8 cellular contexts compared by ENCODE assay signal in genomic region chr1:35808376-35809155, GRCh38. TPM values are rescaled to one million over a fixed set of nuclear protein-coding genes. Genes with fewer than 3 reads are reported as not detected.
DNase-seq lines count a peak whose midpoint lies in the region; ATAC-seq and TF ChIP-seq lines count a peak whose summit lies in the region.

No MANE protein-coding gene starts in this region.

- no peaks in the 10 kb centered on the region for H3K9me3 Mint-ChIP-seq in WTC11
- no peaks in the 10 kb centered on the region for H3K9me3 Mint-ChIP-seq in stimulated activated memory B cell treated with anti-CD40 and anti-IgM and Interleukin-4, amounts not matched to agents 10 μg/mL and 1 μg/mL and 100 μg/mL, for 72 hours

- WGBS in ectodermal cell, 2 experiments = 1% methylated on average over 60 of the region's 60 CpGs
- 0% methylated on average over 8 of the region's 60 CpGs for WGBS in right lobe of liver (ENCODE audit: insufficient coverage, low coverage, low lambda C conversion rate, missing lambda C conversion rate)

- no peaks in the 10 kb centered on the region for H3K36me3 ChIP-seq in ectodermal cell (ENCODE audit: control insufficient read depth, insufficient read depth, low read length)
- H3K36me3 ChIP-seq in right lobe of liver = no peaks in the 10 kb centered on the region

- intact Hi-C loops in right lobe of liver (cut with DNase I) = no loop called here

- no peaks in the 10 kb centered on the region for H3K36me3 Mint-ChIP-seq in WTC11
- peaks cover 3% of the 10 kb centered on the region for H3K36me3 Mint-ChIP-seq in stimulated activated memory B cell treated with anti-CD40 and anti-IgM and Interleukin-4, amounts not matched to agents 10 μg/mL and 1 μg/mL and 100 μg/mL, for 72 hours

- H3K4me1 ChIP-seq in ectodermal cell (ENCODE audit: control insufficient read depth, insufficient read depth, low read length) = peaks cover 9% of the 10 kb centered on the region
- peaks cover 0 to 28% (median 9%) of the 10 kb centered on the region in 4 donors for H3K4me1 ChIP-seq in right lobe of liver

- DNase-seq in GDM1 (lab: John Stamatoyannopoulos, UW) (peak; percentile 14), HPDE6-E6E7 (ENCODE audit: extremely low spot score) (peak; percentile 9), WTC11 (ENCODE audit: low spot score) (peak; percentile 38), right lobe of liver (peak; percentile 55 to 72 (median 67)), NCI-H1694 treated with DMSO at 0.1 percent for 48 hours (lab: John Stamatoyannopoulos, UW) (no peak), NCI-H2196 treated with DMSO at 0.1 percent for 48 hours (lab: John Stamatoyannopoulos, UW; ENCODE audit: unreplicated experiment) (no peak)

- peak overlapping the region; percentile 87 for H3K4me3 Mint-ChIP-seq in WTC11
- H3K4me3 Mint-ChIP-seq in stimulated activated memory B cell treated with anti-CD40 and anti-IgM and Interleukin-4, amounts not matched to agents 10 μg/mL and 1 μg/mL and 100 μg/mL, for 72 hours = peak overlapping the region; percentile 85

- no peak overlapping the region for H3K27ac ChIP-seq in ectodermal cell (ENCODE audit: insufficient read depth, low read depth, low read length, poor library complexity, severe bottlenecking)
- H3K27ac ChIP-seq in right lobe of liver = peak overlapping the region; percentile 80 to 96 (median 91)

- H3K9me3 ChIP-seq in ectodermal cell (ENCODE audit: control insufficient read depth, low read length) (no peaks in the 10 kb centered on the region), right lobe of liver (no peaks in the 10 kb centered on the region)

- peak overlapping the region; percentile 93 for H3K4me3 ChIP-seq in ectodermal cell (ENCODE audit: insufficient read depth, low read depth, low read length)
- peak overlapping the region; percentile 74 to 92 (median 90) for H3K4me3 ChIP-seq in right lobe of liver

- no peaks in the 10 kb centered on the region for H3K27me3 ChIP-seq in ectodermal cell (ENCODE audit: control insufficient read depth, insufficient read depth, low read length, poor library complexity, severe bottlenecking)
- H3K27me3 ChIP-seq in right lobe of liver = no peaks in the 10 kb centered on the region

- ATAC-seq in WTC11 (peak; percentile 48), right lobe of liver (peak; percentile 55 to 74 (median 62))
- ATAC-seq in stimulated activated memory B cell treated with anti-CD40 and anti-IgM and Interleukin-4, amounts not matched to agents 10 μg/mL and 1 μg/mL and 100 μg/mL, for 72 hours = peak; percentile 70

- CTCF ChIA-PET in WTC11 (lab: Charles Lee) = no interaction called here

- TF ChIP-seq POLR2A in right lobe of liver (IDR thresholded peaks at IDR 0.05) = no peak

- H3K4me1 Mint-ChIP-seq in WTC11 = peaks cover 11% of the 10 kb centered on the region
- peaks cover 32% of the 10 kb centered on the region for H3K4me1 Mint-ChIP-seq in stimulated activated memory B cell treated with anti-CD40 and anti-IgM and Interleukin-4, amounts not matched to agents 10 μg/mL and 1 μg/mL and 100 μg/mL, for 72 hours

- POLR2A ChIA-PET in WTC11 (lab: Charles Lee) = interaction anchor here (0.6 kb wide), 1 partner anchor 441 kb away, joined by 4 read pairs; no protein-coding TSS in a partner anchor

- TF ChIP-seq CTCF in WTC11 (IDR thresholded peaks at IDR 0.05) = no peak
- no peak for TF ChIP-seq CTCF in right lobe of liver (IDR thresholded peaks at IDR 0.05)

- H3K27me3 Mint-ChIP-seq in WTC11 (ENCODE audit: low read depth) = no peaks in the 10 kb centered on the region; the same call in 1 of the 2 replicates
- no peaks in the 10 kb centered on the region for H3K27me3 Mint-ChIP-seq in stimulated activated memory B cell treated with anti-CD40 and anti-IgM and Interleukin-4, amounts not matched to agents 10 μg/mL and 1 μg/mL and 100 μg/mL, for 72 hours

- no peak overlapping the region for H3K27ac Mint-ChIP-seq in WTC11
- peak overlapping the region; percentile 84 for H3K27ac Mint-ChIP-seq in stimulated activated memory B cell treated with anti-CD40 and anti-IgM and Interleukin-4, amounts not matched to agents 10 μg/mL and 1 μg/mL and 100 μg/mL, for 72 hours

TF ChIP-seq in WTC11, 78 proteins besides CTCF, POLR2A, EP300 and RAD21:
- no peak; the same call in 1 of the 2 replicates for TF ChIP-seq GABPB1 (CRISPR knock-in tag; IDR thresholded peaks at IDR 0.05)
- 0 out of 2 replicates have a peak, but pooled peaks have one; percentile 14 for TF ChIP-seq CREM (CRISPR knock-in tag; IDR thresholded peaks at IDR 0.05)
- TF ChIP-seq, protein P1, sequence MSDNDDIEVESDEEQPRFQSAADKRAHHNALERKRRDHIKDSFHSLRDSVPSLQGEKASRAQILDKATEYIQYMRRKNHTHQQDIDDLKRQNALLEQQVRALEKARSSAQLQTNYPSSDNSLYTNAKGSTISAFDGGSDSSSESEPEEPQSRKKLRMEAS (CRISPR knock-in tag; IDR thresholded peaks at IDR 0.05) = no peak
- no peak for TF ChIP-seq NFE2L1 (CRISPR knock-in tag; IDR thresholded peaks at IDR 0.05)
- TF ChIP-seq ATF2 (CRISPR knock-in tag; IDR thresholded peaks at IDR 0.05; ENCODE audit: borderline replicate concordance, low read depth) = no peak
- no peak for TF ChIP-seq JAZF1 (CRISPR knock-in tag; IDR thresholded peaks at IDR 0.05)
- 0 out of 2 replicates have a peak, but pooled peaks have one; percentile 26 for TF ChIP-seq FOXP4 (CRISPR knock-in tag; IDR thresholded peaks at IDR 0.05)
- TF ChIP-seq, protein P2, sequence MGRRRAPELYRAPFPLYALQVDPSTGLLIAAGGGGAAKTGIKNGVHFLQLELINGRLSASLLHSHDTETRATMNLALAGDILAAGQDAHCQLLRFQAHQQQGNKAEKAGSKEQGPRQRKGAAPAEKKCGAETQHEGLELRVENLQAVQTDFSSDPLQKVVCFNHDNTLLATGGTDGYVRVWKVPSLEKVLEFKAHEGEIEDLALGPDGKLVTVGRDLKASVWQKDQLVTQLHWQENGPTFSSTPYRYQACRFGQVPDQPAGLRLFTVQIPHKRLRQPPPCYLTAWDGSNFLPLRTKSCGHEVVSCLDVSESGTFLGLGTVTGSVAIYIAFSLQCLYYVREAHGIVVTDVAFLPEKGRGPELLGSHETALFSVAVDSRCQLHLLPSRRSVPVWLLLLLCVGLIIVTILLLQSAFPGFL (CRISPR knock-in tag; IDR thresholded peaks at IDR 0.05; ENCODE audit: borderline replicate concordance) = no peak

RNA-seq across cellular contexts. Expression of gene AGO4, which starts 0.8 kb away (rescaled TPM):
- 8.7 to 10.3 TPM (median 10.1 TPM) in 3 replicates for total RNA-seq in WTC11 (2021)
- polyA plus RNA-seq in ectodermal cell (2013, experiment 1 of 4) = 24.6 TPM
- 26.6 TPM for polyA plus RNA-seq in ectodermal cell (2013, experiment 2 of 4)
- polyA plus RNA-seq in ectodermal cell (2013, experiment 3 of 4) = 21.5 TPM
- 25.7 TPM for polyA plus RNA-seq in ectodermal cell (2013, experiment 4 of 4)
- total RNA-seq in right lobe of liver = 10 to 100 TPM in 1 of 6 experiments, 1 to 10 TPM in 5; 6.5 to 10.4 (median 7.7) TPM

RNA-seq across cellular contexts. Expression of gene CLSPN, which starts 38.8 kb away (rescaled TPM):
- total RNA-seq in WTC11 (2021) = 34.6 to 37.1 TPM (median 34.6 TPM) in 3 replicates
- polyA plus RNA-seq in ectodermal cell (2013, experiment 1 of 4) = 51.1 TPM
- 50.7 TPM for polyA plus RNA-seq in ectodermal cell (2013, experiment 2 of 4)
- 31.2 TPM for polyA plus RNA-seq in ectodermal cell (2013, experiment 3 of 4)
- polyA plus RNA-seq in ectodermal cell (2013, experiment 4 of 4) = 32.7 TPM
- 1 to 10 TPM in 2 of 6 experiments, under 1 TPM in 4; 0.13 to 3.2 (median 0.31) TPM for total RNA-seq in right lobe of liver

Comparison
In these comparisons a context has a peak if more than half of its experiments do, and no peak if none do; other contexts are left out.
1. DNase-seq: peak in GDM1 (single experiment), HPDE6-E6E7 (single experiment), WTC11 (single experiment) and right lobe of liver (3 of 3); none in NCI-H1694 treated with DMSO at 0.1 percent for 48 hours (single experiment) and NCI-H2196 treated with DMSO at 0.1 percent for 48 hours (single experiment).
2. Peak in every context shown above with its lines, with median percentiles within 50 percentile points of each other: ATAC-seq.